ENCODE assay signal across 8 cellular contexts in genomic region chr2:225041210-225041870, GRCh38. TPM values are rescaled to one million over a fixed set of nuclear protein-coding genes. Genes with fewer than 3 reads are reported as not detected.
DNase-seq lines count a peak whose midpoint lies in the region; ATAC-seq and TF ChIP-seq lines count a peak whose summit lies in the region.

No MANE protein-coding gene starts in this region.

- H3K4me3 ChIP-seq in SK-N-SH (ENCODE audit: low read depth in 2 of 2, low read length in 1 of 2), result peak overlapping the region; percentile 72 to 78
- peak overlapping the region; percentile 10 to 64 (median 36) for H3K4me3 ChIP-seq in adrenal gland
- H3K4me3 ChIP-seq in iPS-15b (ENCODE audit: low read depth, low read length), result peak overlapping the region; percentile 62
- peak overlapping the region; percentile 54 for H3K4me3 ChIP-seq in smooth muscle cell
- no peak overlapping the region for H3K4me3 ChIP-seq in Caco-2 (ENCODE audit: low read depth, low read length)

- no peak overlapping the region for H3K27ac Mint-ChIP-seq in Caco-2 (ENCODE audit: unreplicated experiment)

- H3K27ac ChIP-seq in SK-N-SH (ENCODE audit: low read depth in 2 of 2, low read length in 1 of 2) (peak overlapping the region in 1 of 2 experiments; percentile 18; a peak in 1 of 4 replicates), adrenal gland (peak overlapping the region in 3 of 5 donors; percentile 18 to 62 (median 38)), smooth muscle cell (ENCODE audit: low read depth) (no peak overlapping the region)

- DNase-seq in 8988T (peak; percentile 12), SK-N-SH (peak; percentile 44), adrenal gland (peak in 6 of 7 donors; percentile 27 to 60 (median 32)), smooth muscle cell (lab: John Stamatoyannopoulos, UW; ENCODE audit: unreplicated experiment) (no peak), Caco-2 (no peak)

- WGBS in SK-N-SH (ENCODE audit: low lambda C conversion rate), result 34% methylated on average over 18 of the region's 28 CpGs
- 4 to 17% (median 14%) methylated on average over 21 to 28 of the region's 28 CpGs for WGBS in adrenal gland, 4 donors
- WGBS in smooth muscle cell (ENCODE audit: low lambda C conversion rate), result 24% methylated on average over 27 of the region's 28 CpGs

- TF ChIP-seq RAD21 in SK-N-SH (IDR thresholded peaks at IDR 0.05; ENCODE audit: low read length), result no peak

- BruUV-seq in Caco-2 (replicated peaks; lab: Mats Ljungman, UMichigan), result no TSS peak

- no peaks in the 10 kb centered on the region for H3K9me2 ChIP-seq in SK-N-SH

- H3K4me1 Mint-ChIP-seq in Caco-2 (ENCODE audit: low read depth, unreplicated experiment), result no peaks in the 10 kb centered on the region

- H3K9me3 Mint-ChIP-seq in Caco-2 (ENCODE audit: unreplicated experiment), result no peaks in the 10 kb centered on the region

- H3K9ac ChIP-seq in SK-N-SH, result peak overlapping the region; percentile 68
- no peak overlapping the region for H3K9ac ChIP-seq in iPS-15b (ENCODE audit: low read depth, low read length)
- no peak overlapping the region for H3K9ac ChIP-seq in smooth muscle cell (ENCODE audit: low read depth)

- no peaks in the 10 kb centered on the region for H3K27me3 ChIP-seq in SK-N-SH (ENCODE audit: insufficient read depth)
- H3K27me3 ChIP-seq in adrenal gland, result no peaks in the 10 kb centered on the region
- peaks cover 69% of the 10 kb centered on the region for H3K27me3 ChIP-seq in iPS-15b (ENCODE audit: control insufficient read depth, insufficient read depth, low read length)
- peaks cover 90% of the 10 kb centered on the region for H3K27me3 ChIP-seq in smooth muscle cell (ENCODE audit: low read depth)
- peaks cover 2% of the 10 kb centered on the region for H3K27me3 ChIP-seq in Caco-2 (replicated peaks; ENCODE audit: control insufficient read depth, insufficient read depth, low read length)

- H3K36me3 Mint-ChIP-seq in Caco-2 (ENCODE audit: insufficient read depth, unreplicated experiment), result no peaks in the 10 kb centered on the region

- CTCF ChIA-PET in SK-N-SH (lab: Yijun Ruan, JAX), result interaction anchor here (0.6 to 1.7 kb wide), 5 partner anchors 19 to 619 kb away, joined by 3 to 7 read pairs (median 3); no protein-coding TSS in a partner anchor
- CTCF ChIA-PET in Caco-2 (lab: Charles Lee), result no interaction called here

- H3K36me3 ChIP-seq in SK-N-SH (replicated peaks in 1 of 2; ENCODE audit: control insufficient read depth in 1 of 2, insufficient read depth in 2 of 2, low read length in 1 of 2) (no peaks in the 10 kb centered on the region), adrenal gland (replicated peaks in 1 of 2) (no peaks in the 10 kb centered on the region), iPS-15b (ENCODE audit: control insufficient read depth, insufficient read depth, low read length) (no peaks in the 10 kb centered on the region), smooth muscle cell (ENCODE audit: low read depth) (no peaks in the 10 kb centered on the region), Caco-2 (ENCODE audit: control insufficient read depth, insufficient read depth, low read length) (no peaks in the 10 kb centered on the region)

- no peaks in the 10 kb centered on the region for H4K20me1 ChIP-seq in SK-N-SH (ENCODE audit: insufficient read depth)
- no peaks in the 10 kb centered on the region for H4K20me1 ChIP-seq in smooth muscle cell (ENCODE audit: low read depth)

- H3K9me3 ChIP-seq in SK-N-SH (no peaks in the 10 kb centered on the region), adrenal gland (replicated peaks in 1 of 3) (no peaks in the 10 kb centered on the region), iPS-15b (ENCODE audit: control insufficient read depth, insufficient read depth, low read length) (no peaks in the 10 kb centered on the region), smooth muscle cell (replicated peaks; ENCODE audit: low read depth) (no peaks in the 10 kb centered on the region), Caco-2 (no peaks in the 10 kb centered on the region)

- H3K79me2 ChIP-seq in SK-N-SH (ENCODE audit: insufficient read depth), result peaks cover 64% of the 10 kb centered on the region
- no peaks in the 10 kb centered on the region for H3K79me2 ChIP-seq in smooth muscle cell (ENCODE audit: low read depth)

- ATAC-seq in GM18870 (IDR thresholded peaks at IDR 0.05; ENCODE audit: unreplicated experiment) (peak; percentile 66), HG03108 (IDR thresholded peaks at IDR 0.05; ENCODE audit: unreplicated experiment) (peak; percentile 60)

- TF ChIP-seq CTCF in SK-N-SH (IDR thresholded peaks at IDR 0.05) (no peak), adrenal gland (IDR thresholded peaks at IDR 0.05) (no peak), smooth muscle cell (IDR thresholded peaks at IDR 0.05; ENCODE audit: borderline replicate concordance, insufficient read depth, poor library complexity, severe bottlenecking) (no peak), Caco-2 (IDR thresholded peaks at IDR 0.05; ENCODE audit: insufficient read depth in 1 of 2, low read depth in 1 of 2, low read length in 1 of 2, severe bottlenecking in 1 of 2, unreplicated experiment in 1 of 2) (no peak)

- POLR2A ChIA-PET in SK-N-SH (lab: Yijun Ruan, JAX), result no interaction called here
- POLR2A ChIA-PET in Caco-2 (lab: Charles Lee), result no interaction called here

- intact Hi-C loops in adrenal gland (cut with DNase I) (no loop called here), Caco-2 (cut with micrococcal nuclease; ENCODE audit: unreplicated experiment) (no loop called here)

- H3K4me3 Mint-ChIP-seq in Caco-2 (ENCODE audit: unreplicated experiment), result no peak overlapping the region

- H3K27me3 Mint-ChIP-seq in Caco-2 (ENCODE audit: insufficient read depth, unreplicated experiment), result peaks cover 19% of the 10 kb centered on the region

- no peaks in the 10 kb centered on the region; a peak in 1 of 4 replicates for H3K4me1 ChIP-seq in SK-N-SH (ENCODE audit: control insufficient read depth in 1 of 2, insufficient read depth in 2 of 2, low read depth in 1 of 2, low read length in 1 of 2)
- peaks cover 14 to 15% of the 10 kb centered on the region in 2 donors for H3K4me1 ChIP-seq in adrenal gland (replicated peaks in 1 of 2)
- peaks cover 8% of the 10 kb centered on the region for H3K4me1 ChIP-seq in iPS-15b (ENCODE audit: control insufficient read depth, insufficient read depth, low read length)
- no peaks in the 10 kb centered on the region for H3K4me1 ChIP-seq in smooth muscle cell (ENCODE audit: low read depth)
- H3K4me1 ChIP-seq in Caco-2, result no peaks in the 10 kb centered on the region

- H3F3A ChIP-seq in SK-N-SH (replicated peaks; ENCODE audit: insufficient read depth) (no peaks in the 10 kb centered on the region), smooth muscle cell (ENCODE audit: low read depth) (no peaks in the 10 kb centered on the region)

- H3K4me2 ChIP-seq in SK-N-SH (peak overlapping the region; percentile 86), smooth muscle cell (peak overlapping the region; percentile 88)

- TF ChIP-seq POLR2A in adrenal gland (IDR thresholded peaks at IDR 0.05), result no peak

- peak overlapping the region; percentile 92 for H2AFZ ChIP-seq in SK-N-SH (ENCODE audit: low read depth)
- H2AFZ ChIP-seq in smooth muscle cell (ENCODE audit: low read depth), result no peak overlapping the region

- no peak for TF ChIP-seq EP300 in SK-N-SH (IDR thresholded peaks at IDR 0.05; ENCODE audit: borderline replicate concordance in 1 of 2, low read depth in 1 of 2, low read length in 1 of 2)

TF ChIP-seq in SK-N-SH, 30 proteins besides CTCF, POLR2A, EP300 and RAD21:
- TF ChIP-seq TEAD4 (IDR thresholded peaks at IDR 0.05; ENCODE audit: borderline replicate concordance, insufficient read depth) (no peak), TCF12 (IDR thresholded peaks at IDR 0.05) (no peak), ELF1 (IDR thresholded peaks at IDR 0.05) (no peak), USF2 (IDR thresholded peaks at IDR 0.05; ENCODE audit: borderline replicate concordance, low read depth, low read length) (no peak)

RNA-seq across cellular contexts. Expression of gene DOCK10, which starts 0.9 kb away (rescaled TPM):
- polyA plus RNA-seq in SK-N-SH (2012; rRNA removed), result 20.6 and 24.1 TPM in 2 replicates
- 17.3 and 18.3 TPM in 2 replicates for polyA plus RNA-seq in SK-N-SH (2012; cell fraction: cytosol; rRNA removed)
- 39.5 and 50.7 TPM in 2 replicates for polyA plus RNA-seq in SK-N-SH (2012; cell fraction: nucleus; rRNA removed)
- 10 to 100 TPM; 17.3 to 40.8 (median 29.9) TPM for total RNA-seq in adrenal gland
- polyA plus RNA-seq in adrenal gland, result 1 to 10 TPM; 6.2 to 9.2 (median 6.8) TPM
- 0.04 TPM in 2 replicates for total RNA-seq in smooth muscle cell
- not detected in 2 replicates for polyA plus RNA-seq in smooth muscle cell
- not detected in 2 replicates for total RNA-seq in Caco-2 (2022)

Comparison
In these comparisons a context has a peak if more than half of its experiments do, and no peak if none do; other contexts are left out.
1. DNase-seq: peak in 8988T (single experiment), SK-N-SH (single experiment) and adrenal gland (6 of 7); none in smooth muscle cell (single experiment) and Caco-2 (0 of 2).
2. RNA of gene DOCK10, which starts 0.9 kb away (total RNA-seq): 17.3 to 40.8 TPM in adrenal gland; 0.04 TPM in smooth muscle cell and not detected in Caco-2; every median in the first group is over 10 times any median in the second.